In genomic region chr7:48035301-48035966, GRCh38 we compare ENCODE assay signal across 8 cellular contexts. TPM values are rescaled to one million over a fixed set of nuclear protein-coding genes. Genes with fewer than 3 reads are reported as not detected.
DNase-seq lines count a peak whose midpoint lies in the region; ATAC-seq and TF ChIP-seq lines count a peak whose summit lies in the region.

Gene C7orf57 (plus strand): TSS chr7:48035543. CDS start chr7:48036309, 766 bp downstream.

- H3K36me3 ChIP-seq in effector memory CD4-positive, alpha-beta T cell (ENCODE audit: control insufficient read depth, insufficient read depth, low read length): no peaks in the 10 kb centered on the region

- ATAC-seq in GM18873 (IDR thresholded peaks at IDR 0.05; ENCODE audit: low FRiP score, unreplicated experiment) (peak; percentile 92), HG03108 (IDR thresholded peaks at IDR 0.05; ENCODE audit: unreplicated experiment) (peak; percentile 96)

- peak within 1 kb of the TSS; percentile 63 for H3K4me3 ChIP-seq in AG04450 (ENCODE audit: low read depth, low read length)
- peak within 1 kb of the TSS; percentile 58 for H3K4me3 ChIP-seq in effector memory CD4-positive, alpha-beta T cell (ENCODE audit: insufficient read depth, low read depth, low read length, poor library complexity, severe bottlenecking)

- H3K9me3 ChIP-seq in AG04450 (ENCODE audit: control insufficient read depth, insufficient read depth, low read length): no peaks in the 10 kb centered on the region; the same call in 1 of the 2 replicates
- H3K9me3 ChIP-seq in effector memory CD4-positive, alpha-beta T cell (ENCODE audit: control insufficient read depth, low read length): no peaks in the 10 kb centered on the region

- H3K4me1 ChIP-seq in effector memory CD4-positive, alpha-beta T cell (ENCODE audit: control insufficient read depth, insufficient read depth, low read length, poor library complexity, severe bottlenecking): peaks cover 8% of the 10 kb centered on the region

- H3K27ac ChIP-seq in AG04450 (ENCODE audit: low read depth, low read length): no peak within 1 kb of the TSS
- H3K27ac ChIP-seq in effector memory CD4-positive, alpha-beta T cell (ENCODE audit: insufficient read depth, low read length, poor library complexity, severe bottlenecking): no peak within 1 kb of the TSS

- POLR2A ChIA-PET in AG04450 (lab: Yijun Ruan, JAX): no interaction called here

- DNase-seq in AG04450 (ENCODE audit: low read depth, low spot score) (peak; percentile 47), NCI-H510A (lab: John Stamatoyannopoulos, UW) (peak; percentile 49), medulla oblongata (ENCODE audit: extremely low spot score) (peak; percentile 84)
- peak; percentile 92 for DNase-seq in activated CD8-positive, alpha-beta memory T cell treated with anti-CD3 and anti-CD28 coated beads for 24 hours
- DNase-seq in effector memory CD4-positive, alpha-beta T cell: peak; percentile 84 to 87 (median 86)
- DNase-seq in stimulated activated CD4-positive, alpha-beta T cell treated with anti-CD3 and anti-CD28 coated beads, Interleukin-4, amount 100 ng/mL, for 48 hours (ENCODE audit: low read depth in 2 of 2): peak; percentile 78 to 87

- CTCF ChIA-PET in AG04450 (lab: Charles Lee): no interaction called here

- peaks cover 24% of the 10 kb centered on the region for H3K27me3 ChIP-seq in AG04450 (ENCODE audit: control insufficient read depth, insufficient read depth, low read length)
- H3K27me3 ChIP-seq in effector memory CD4-positive, alpha-beta T cell (replicated peaks; ENCODE audit: control insufficient read depth, insufficient read depth, low read length, poor library complexity, severe bottlenecking): peaks cover 6% of the 10 kb centered on the region

- 0 out of 2 replicates have a peak, but pooled peaks have one; percentile 18 for TF ChIP-seq CTCF in AG04450 (IDR thresholded peaks at IDR 0.05; ENCODE audit: low read depth, low read length)

RNA-seq across cellular contexts. Expression of gene C7orf57, which starts in this region (rescaled TPM):
- polyA plus RNA-seq in AG04450 (2011; rRNA removed): not detected in 2 replicates
- polyA minus RNA-seq in AG04450 (2011; rRNA and poly(A)+ RNA removed): not detected in 2 replicates

Comparison
In these comparisons a context has a peak if more than half of its experiments do, and no peak if none do; other contexts are left out.
1. Peak in DNase-seq and H3K4me3 ChIP-seq in AG04450; RNA of the gene not detected or under 1 TPM.